In the genomic region with DNA sequence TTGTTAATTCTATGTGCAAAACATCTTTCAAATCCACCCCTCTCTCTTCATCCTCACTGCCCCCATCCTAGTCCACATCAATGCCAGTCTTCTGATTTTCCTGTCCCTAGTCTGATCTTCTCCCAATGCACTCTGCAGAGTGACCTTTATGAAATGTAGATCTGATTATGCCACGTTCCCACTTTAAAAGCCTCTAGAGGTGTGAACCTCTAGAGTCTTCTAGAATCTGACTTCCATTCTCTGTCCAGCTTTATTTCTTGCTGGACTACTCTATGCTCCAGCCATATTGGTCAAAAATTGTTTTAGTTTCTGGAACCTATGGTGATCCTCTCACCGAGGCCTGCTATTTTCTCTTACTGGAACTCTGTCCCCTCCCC, we compare ENCODE assay signal across 8 cellular contexts. TPM values are rescaled to one million over a fixed set of nuclear protein-coding genes. Genes with fewer than 3 reads are reported as not detected.
DNase-seq lines count a peak whose midpoint lies in the region; ATAC-seq and TF ChIP-seq lines count a peak whose summit lies in the region.

No MANE protein-coding gene starts in this region.

- no peak overlapping the region for H3K4ac ChIP-seq in IMR-90 (ENCODE audit: low read depth, low read length)

- dilution Hi-C loops in IMR-90 (cut with HindIII; ENCODE audit: low sequenced_read_pairs, unreplicated experiment): no loop called here

- H2BK20ac ChIP-seq in IMR-90 (ENCODE audit: low read depth, low read length): no peak overlapping the region

- no peak overlapping the region for H2AK5ac ChIP-seq in IMR-90 (ENCODE audit: low read depth, low read length)

- H2BK5ac ChIP-seq in IMR-90 (ENCODE audit: low read depth, low read length, poor library complexity, severe bottlenecking): no peak overlapping the region

- no peaks in the 10 kb centered on the region for H3K9me3 ChIP-seq in IMR-90 (ENCODE audit: control insufficient read depth, insufficient read depth, low read length)

- no peak overlapping the region for H3K27ac ChIP-seq in ACC112 (ENCODE audit: low read depth, low read length)
- H3K27ac ChIP-seq in IMR-90 (ENCODE audit: insufficient read depth, low read length): no peak overlapping the region

- 0 out of 2 replicates have a peak overlapping the region, but pooled peaks have one; percentile 53 for H3K4me3 ChIP-seq in ACC112 (ENCODE audit: low read depth, low read length)
- H3K4me3 ChIP-seq in IMR-90 (ENCODE audit: insufficient read depth, low read depth, low read length): no peak overlapping the region

- H3K36me3 ChIP-seq in ACC112 (ENCODE audit: insufficient read depth, low read length) (no peaks in the 10 kb centered on the region), IMR-90 (ENCODE audit: control insufficient read depth, insufficient read depth, low read length) (no peaks in the 10 kb centered on the region)

- H3K23ac ChIP-seq in IMR-90 (ENCODE audit: low read depth, low read length): no peak overlapping the region

- H3K27me3 ChIP-seq in ACC112 (ENCODE audit: insufficient read depth, low read length): peaks cover 16% of the 10 kb centered on the region; the same call in 1 of the 2 replicates
- H3K27me3 ChIP-seq in IMR-90 (ENCODE audit: control insufficient read depth, insufficient read depth, low read length): no peaks in the 10 kb centered on the region

- no peaks in the 10 kb centered on the region for H3K79me2 ChIP-seq in ACC112 (ENCODE audit: control insufficient read depth, insufficient read depth, low read length, unreplicated experiment)

- in situ Hi-C loops in IMR-90 (cut with MboI; ENCODE audit: low sequenced_read_pairs): no loop called here

- H3K4me3 Mint-ChIP-seq in chondrocyte (ENCODE audit: unreplicated experiment) (peak overlapping the region; percentile 96), naive B cell (peak overlapping the region; percentile 88 to 99 (median 96))

- WGBS in IMR-90 (ENCODE audit: extremely low coverage in 2 of 2, insufficient read length in 1 of 2), 2 experiments: no CpG with 5 or more reads among the region's 2 CpGs

- no peak overlapping the region for H4K5ac ChIP-seq in IMR-90 (ENCODE audit: low read depth, low read length)

- no peaks in the 10 kb centered on the region for H3K9me1 ChIP-seq in IMR-90 (ENCODE audit: insufficient read depth, low read length)

- no peaks in the 10 kb centered on the region for H3K36me3 Mint-ChIP-seq in chondrocyte (ENCODE audit: low read depth)
- no peaks in the 10 kb centered on the region for H3K36me3 Mint-ChIP-seq in naive B cell

- no peak for TF ChIP-seq POLR2A in IMR-90 (IDR thresholded peaks at IDR 0.05; ENCODE audit: low read depth, low read length)

- DNase-seq in IMR-90 (no peak), chondrocyte (ENCODE audit: low spot score) (no peak), naive B cell (no peak), SK-N-DZ (ENCODE audit: low spot score) (no peak), CD1c-positive myeloid dendritic cell (ENCODE audit: extremely low spot score) (no peak), glomerular visceral epithelial cell (ENCODE audit: extremely low spot score) (no peak)

- H3K4me2 ChIP-seq in IMR-90 (ENCODE audit: low read depth, low read length): peak overlapping the region; percentile 55

- no peak overlapping the region for H4K8ac ChIP-seq in IMR-90 (ENCODE audit: low read depth in 2 of 2, low read length in 2 of 2)

- H3K4me1 Mint-ChIP-seq in chondrocyte (ENCODE audit: low read depth): peaks cover 10% of the 10 kb centered on the region
- peaks cover 11 to 22% (median 12%) of the 10 kb centered on the region in 3 donors for H3K4me1 Mint-ChIP-seq in naive B cell

- no peaks in the 10 kb centered on the region for H4K20me1 ChIP-seq in IMR-90 (ENCODE audit: insufficient read depth, low read length)

- ATAC-seq in IMR-90 (ENCODE audit: low read depth) (no peak), naive B cell (ENCODE audit: low read depth in 2 of 2) (no peak), HG02840 (IDR thresholded peaks at IDR 0.05; ENCODE audit: low FRiP score, unreplicated experiment) (no peak)

- H3K27ac Mint-ChIP-seq in chondrocyte (ENCODE audit: unreplicated experiment): peak overlapping the region; percentile 94
- H3K27ac Mint-ChIP-seq in naive B cell: peak overlapping the region in 4 of 6 donors; percentile 81 to 95 (median 88)

- POLR2A ChIA-PET in IMR-90 (lab: Charles Lee; ENCODE audit: unreplicated experiment): no interaction called here

- intact Hi-C loops in IMR-90 (cut with micrococcal nuclease): no loop called here

- no peak overlapping the region for H3K18ac ChIP-seq in IMR-90 (ENCODE audit: low read depth, low read length)

- no peak overlapping the region for H3K9ac ChIP-seq in IMR-90 (ENCODE audit: low read depth, low read length)

- no peak overlapping the region for H4K91ac ChIP-seq in IMR-90 (ENCODE audit: insufficient read depth, low read depth, low read length)

- peaks cover 2% of the 10 kb centered on the region for H3K9me3 Mint-ChIP-seq in chondrocyte (ENCODE audit: low read depth)
- no peaks in the 10 kb centered on the region for H3K9me3 Mint-ChIP-seq in naive B cell

- BruUV-seq in IMR-90 (replicated peaks; lab: Mats Ljungman, UMichigan): no TSS peak

- no peak overlapping the region for H3K56ac ChIP-seq in IMR-90 (ENCODE audit: extremely low read depth, insufficient read depth, low read length)

- H3K27me3 Mint-ChIP-seq in chondrocyte (ENCODE audit: low read depth): peaks cover 4% of the 10 kb centered on the region
- H3K27me3 Mint-ChIP-seq in naive B cell: no peaks in the 10 kb centered on the region

- no peak for TF ChIP-seq RAD21 in IMR-90 (IDR thresholded peaks at IDR 0.05; ENCODE audit: low read length)

- no peak overlapping the region for H3K14ac ChIP-seq in IMR-90 (replicated peaks; ENCODE audit: low read depth, low read length)

- no peaks in the 10 kb centered on the region for H3K79me1 ChIP-seq in IMR-90 (ENCODE audit: low read depth in 1 of 2, low read length in 2 of 2)

- H2AK9ac ChIP-seq in IMR-90 (replicated peaks; ENCODE audit: low read depth, low read length, poor library complexity): no peak overlapping the region

- H2BK120ac ChIP-seq in IMR-90 (ENCODE audit: low read depth, low read length): no peak overlapping the region

- no peak overlapping the region for H2BK15ac ChIP-seq in IMR-90 (ENCODE audit: low read depth, low read length)

- CTCF ChIA-PET in IMR-90 (lab: Yijun Ruan, JAX): no interaction called here

- H3K4me1 ChIP-seq in ACC112 (ENCODE audit: control insufficient read depth, insufficient read depth, low read length, unreplicated experiment) (no peaks in the 10 kb centered on the region), IMR-90 (ENCODE audit: control insufficient read depth, insufficient read depth, low read length) (no peaks in the 10 kb centered on the region)

- TF ChIP-seq CTCF in IMR-90 (conservative IDR thresholded peaks at IDR 0.05; ENCODE audit: low read depth, low read length) (no peak), chondrocyte (IDR thresholded peaks at IDR 0.05) (no peak)

- H2AFZ ChIP-seq in ACC112 (ENCODE audit: low read length, unreplicated experiment) (no peak overlapping the region), IMR-90 (replicated peaks; ENCODE audit: low read length, poor library complexity) (peak overlapping the region; percentile 87)

TF ChIP-seq in IMR-90, 13 proteins besides CTCF, POLR2A, EP300 and RAD21:
- TF ChIP-seq FOS (IDR thresholded peaks at IDR 0.05; ENCODE audit: low read depth, low read length) (no peak), MXI1 (IDR thresholded peaks at IDR 0.05; ENCODE audit: borderline replicate concordance, low read depth, low read length) (no peak), NFE2L2 (IDR thresholded peaks at IDR 0.05; ENCODE audit: low read depth, low read length) (no peak), CEBPB (IDR thresholded peaks at IDR 0.05; ENCODE audit: low read depth, low read length) (no peak), RCOR1 (IDR thresholded peaks at IDR 0.05; ENCODE audit: insufficient replicate concordance, low read length) (no peak), SMC3 (IDR thresholded peaks at IDR 0.05; ENCODE audit: low read depth, low read length) (no peak), MAZ (IDR thresholded peaks at IDR 0.05; ENCODE audit: borderline replicate concordance, low read depth, low read length) (no peak), RFX5 (IDR thresholded peaks at IDR 0.05; ENCODE audit: low read depth, low read length) (no peak), MAFK (IDR thresholded peaks at IDR 0.05; ENCODE audit: low read depth, low read length) (no peak)
- TF ChIP-seq, protein P1, sequence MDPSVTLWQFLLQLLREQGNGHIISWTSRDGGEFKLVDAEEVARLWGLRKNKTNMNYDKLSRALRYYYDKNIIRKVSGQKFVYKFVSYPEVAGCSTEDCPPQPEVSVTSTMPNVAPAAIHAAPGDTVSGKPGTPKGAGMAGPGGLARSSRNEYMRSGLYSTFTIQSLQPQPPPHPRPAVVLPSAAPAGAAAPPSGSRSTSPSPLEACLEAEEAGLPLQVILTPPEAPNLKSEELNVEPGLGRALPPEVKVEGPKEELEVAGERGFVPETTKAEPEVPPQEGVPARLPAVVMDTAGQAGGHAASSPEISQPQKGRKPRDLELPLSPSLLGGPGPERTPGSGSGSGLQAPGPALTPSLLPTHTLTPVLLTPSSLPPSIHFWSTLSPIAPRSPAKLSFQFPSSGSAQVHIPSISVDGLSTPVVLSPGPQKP (IDR thresholded peaks at IDR 0.05; ENCODE audit: borderline replicate concordance, low read depth, low read length): no peak
- TF ChIP-seq, protein P2, sequence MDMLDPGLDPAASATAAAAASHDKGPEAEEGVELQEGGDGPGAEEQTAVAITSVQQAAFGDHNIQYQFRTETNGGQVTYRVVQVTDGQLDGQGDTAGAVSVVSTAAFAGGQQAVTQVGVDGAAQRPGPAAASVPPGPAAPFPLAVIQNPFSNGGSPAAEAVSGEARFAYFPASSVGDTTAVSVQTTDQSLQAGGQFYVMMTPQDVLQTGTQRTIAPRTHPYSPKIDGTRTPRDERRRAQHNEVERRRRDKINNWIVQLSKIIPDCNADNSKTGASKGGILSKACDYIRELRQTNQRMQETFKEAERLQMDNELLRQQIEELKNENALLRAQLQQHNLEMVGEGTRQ (IDR thresholded peaks at IDR 0.05; ENCODE audit: low read depth, low read length): no peak

RNA-seq across cellular contexts. Expression of a gene that starts 32.5 kb away (rescaled TPM):
- total RNA-seq in IMR-90 (2012; rRNA removed): not detected in 2 replicates
- not detected in 2 replicates for polyA plus RNA-seq in IMR-90 (2012; rRNA removed)
- polyA plus RNA-seq in IMR-90 (2012; cell fraction: cytosol; rRNA removed): not detected in 2 replicates
- not detected in 2 replicates for polyA plus RNA-seq in IMR-90 (2012; cell fraction: nucleus; rRNA removed; ENCODE audit: low replicate concordance)
- not detected in 3 replicates for total RNA-seq in chondrocyte
- polyA plus RNA-seq in naive B cell (ENCODE audit: low read depth in 6 of 6): not detected
- not detected in 2 replicates for polyA plus RNA-seq in SK-N-DZ (2014; cell fraction: cytosol; rRNA removed)
- polyA plus RNA-seq in SK-N-DZ (2014; cell fraction: nucleus; rRNA removed): 0.22 TPM in 1 of 2 replicates, not detected in the other
